ENCODE assay signal across 1 cellular context in genomic region chr15:41116116-41116871, GRCh38.
TF ChIP-seq lines count a peak whose summit lies in the region.

Gene INO80 (minus strand): TSS chr15:41116280. CDS start chr15:41096310, 19,970 bp downstream.

TF ChIP-seq in HepG2, 621 proteins besides CTCF, POLR2A, EP300 and RAD21 (continued from another document and continues in another):
- no peak for TF ChIP-seq ZNF75D (CRISPR knock-in tag; IDR thresholded peaks at IDR 0.05; ENCODE audit: borderline replicate concordance)
- peak; percentile 82 for TF ChIP-seq ZNF772 (CRISPR knock-in tag; IDR thresholded peaks at IDR 0.05)
- TF ChIP-seq ZBTB3 (CRISPR knock-in tag; IDR thresholded peaks at IDR 0.05; ENCODE audit: borderline replicate concordance, low read depth), result no peak
- TF ChIP-seq ZNF362 (CRISPR knock-in tag; IDR thresholded peaks at IDR 0.05; ENCODE audit: borderline replicate concordance), result no peak
- TF ChIP-seq TMF1 (CRISPR knock-in tag; IDR thresholded peaks at IDR 0.05; ENCODE audit: low read depth), result no peak; the same call in 1 of the 2 replicates
- TF ChIP-seq ZNF496 (CRISPR knock-in tag; IDR thresholded peaks at IDR 0.05; ENCODE audit: insufficient replicate concordance), result no peak
- peak; percentile 58 for TF ChIP-seq PAXIP1 (CRISPR knock-in tag; conservative IDR thresholded peaks at IDR 0.05)
- TF ChIP-seq MAFG (CRISPR knock-in tag; IDR thresholded peaks at IDR 0.05), result no peak
- TF ChIP-seq ZFX (CRISPR knock-in tag; IDR thresholded peaks at IDR 0.05; ENCODE audit: low read depth), result peak; percentile 46; the same call in 1 of the 2 replicates
- TF ChIP-seq JUND (CRISPR knock-in tag; IDR thresholded peaks at IDR 0.05), result peak; percentile 60; the same call in 1 of the 2 replicates
- peak; percentile 92 for TF ChIP-seq KDM2A (CRISPR knock-in tag; IDR thresholded peaks at IDR 0.05; ENCODE audit: borderline replicate concordance, low read depth)
- peak; percentile 87; the same call in 1 of the 2 replicates for TF ChIP-seq ZNF724P (CRISPR knock-in tag; IDR thresholded peaks at IDR 0.05; ENCODE audit: borderline replicate concordance)
- TF ChIP-seq RELA (CRISPR knock-in tag; IDR thresholded peaks at IDR 0.05), result no peak
- TF ChIP-seq DZIP1 (CRISPR knock-in tag; IDR thresholded peaks at IDR 0.05), result no peak; the same call in 1 of the 2 replicates
- TF ChIP-seq ZNF383 (CRISPR knock-in tag; IDR thresholded peaks at IDR 0.05; ENCODE audit: borderline replicate concordance), result no peak
- TF ChIP-seq ZNF883 (CRISPR knock-in tag; IDR thresholded peaks at IDR 0.05; ENCODE audit: not compliant biosample characterization), result peak; percentile 50
- peak; percentile 70; the same call in 1 of the 2 replicates for TF ChIP-seq ZNF235 (CRISPR knock-in tag; IDR thresholded peaks at IDR 0.05; ENCODE audit: borderline replicate concordance)
- peak; percentile 89 for TF ChIP-seq RBM39 (IDR thresholded peaks at IDR 0.05; ENCODE audit: low read depth, low read length, poor library complexity, severe bottlenecking)
- TF ChIP-seq GZF1 (CRISPR knock-in tag; IDR thresholded peaks at IDR 0.05), result no peak
- no peak for TF ChIP-seq SYNCRIP (IDR thresholded peaks at IDR 0.05; ENCODE audit: insufficient read depth, low read depth, low read length)
- TF ChIP-seq TAF15 (IDR thresholded peaks at IDR 0.05; ENCODE audit: low read depth, low read length, poor library complexity, severe bottlenecking), result peak; percentile 40
- no peak for TF ChIP-seq ZBTB14 (CRISPR knock-in tag; IDR thresholded peaks at IDR 0.05)
- 0 out of 2 replicates have a peak, but pooled peaks have one; percentile 34 for TF ChIP-seq ZNF761 (CRISPR knock-in tag; conservative IDR thresholded peaks at IDR 0.05)
- peak; percentile 59 for TF ChIP-seq ARID3A (IDR thresholded peaks at IDR 0.05; ENCODE audit: low read depth, low read length)
- TF ChIP-seq ZNF546 (CRISPR knock-in tag; conservative IDR thresholded peaks at IDR 0.05), result no peak
- no peak for TF ChIP-seq KAT2B (IDR thresholded peaks at IDR 0.05; ENCODE audit: borderline replicate concordance, low read depth, low read length)
- no peak for TF ChIP-seq REXO4 (CRISPR knock-in tag; IDR thresholded peaks at IDR 0.05; ENCODE audit: borderline replicate concordance)
- no peak for TF ChIP-seq MTA3 (CRISPR knock-in tag; IDR thresholded peaks at IDR 0.05)
- TF ChIP-seq NCOR1 (IDR thresholded peaks at IDR 0.05; ENCODE audit: borderline replicate concordance, low read length), result peak; percentile 16; the same call in 1 of the 2 replicates
- TF ChIP-seq SIN3B (IDR thresholded peaks at IDR 0.05; ENCODE audit: low read length), result no peak
- peak; percentile 92 for TF ChIP-seq TARDBP (CRISPR knock-in tag; IDR thresholded peaks at IDR 0.05)
- TF ChIP-seq ZNF432 (CRISPR knock-in tag; IDR thresholded peaks at IDR 0.05; ENCODE audit: borderline replicate concordance), result no peak
- peak; percentile 50; the same call in 1 of the 2 replicates for TF ChIP-seq ZNF317 (CRISPR knock-in tag; IDR thresholded peaks at IDR 0.05)
- no peak for TF ChIP-seq PBX3 (CRISPR knock-in tag; IDR thresholded peaks at IDR 0.05; ENCODE audit: borderline replicate concordance)
- TF ChIP-seq RFX1 (IDR thresholded peaks at IDR 0.05), result no peak
- TF ChIP-seq GLMP (CRISPR knock-in tag; IDR thresholded peaks at IDR 0.05; ENCODE audit: borderline replicate concordance), result no peak
- TF ChIP-seq ZNF746 (CRISPR knock-in tag; IDR thresholded peaks at IDR 0.05), result no peak
- TF ChIP-seq MAFF (IDR thresholded peaks at IDR 0.05; ENCODE audit: low read depth, low read length), result peak; percentile 61; the same call in 1 of the 2 replicates
- no peak for TF ChIP-seq FOXK2 (IDR thresholded peaks at IDR 0.05)
- no peak for TF ChIP-seq ZBTB42 (CRISPR knock-in tag; IDR thresholded peaks at IDR 0.05)
- TF ChIP-seq ZNF205 (CRISPR knock-in tag; IDR thresholded peaks at IDR 0.05), result peak; percentile 73; the same call in 1 of the 2 replicates
- peak; percentile 84 for TF ChIP-seq ZNF605 (CRISPR knock-in tag; IDR thresholded peaks at IDR 0.05)
- no peak for TF ChIP-seq ZNF629 (CRISPR knock-in tag; conservative IDR thresholded peaks at IDR 0.05)
- TF ChIP-seq ZNF609 (CRISPR knock-in tag; IDR thresholded peaks at IDR 0.05; ENCODE audit: borderline replicate concordance), result 0 out of 2 replicates have a peak, but pooled peaks have one; percentile 21
- peak; percentile 43; the same call in 1 of the 2 replicates for TF ChIP-seq ZNF451 (CRISPR knock-in tag; IDR thresholded peaks at IDR 0.05)
- TF ChIP-seq AGO1 (IDR thresholded peaks at IDR 0.05; ENCODE audit: low read depth, low read length, poor library complexity, severe bottlenecking), result no peak
